17 cellular contexts compared by ENCODE assay signal in the genomic region with DNA sequence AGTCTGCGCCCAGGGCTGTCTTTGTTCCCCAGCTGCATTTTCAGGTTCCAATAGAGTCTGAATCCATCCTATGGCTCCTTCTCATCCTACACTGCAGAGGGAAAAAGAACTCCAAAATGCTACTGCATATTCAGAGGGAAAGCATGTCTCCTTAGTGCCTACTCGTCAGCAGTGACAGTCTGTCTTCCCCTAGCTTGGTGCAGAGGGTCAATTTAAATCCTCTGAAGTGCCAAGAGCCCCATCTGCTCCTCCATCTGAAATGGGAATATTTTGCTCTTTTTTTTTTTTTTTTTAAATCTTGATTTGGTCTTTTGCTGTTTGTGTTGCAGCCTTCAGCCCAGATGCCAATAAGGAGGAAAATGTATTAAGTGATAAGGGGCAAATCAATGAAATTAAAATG.
DNase-seq lines count a peak whose midpoint lies in the region; ATAC-seq lines count a peak whose summit lies in the region.
"Had no signal": no experiment of that assay in that cellular context is flagged by ENCODE, and none has a peak within 500 bp of the region (broad histone marks: within the 10 kb centered on the region; RNA-seq: fewer than 3 reads in every experiment).

No MANE protein-coding gene starts in this region.

- DNase-seq in DMS 273 (lab: John Stamatoyannopoulos, UW; ENCODE audit: unreplicated experiment) (peak; percentile 47), DMS 273 treated with DMSO at 0.1 percent for 48 hours (lab: John Stamatoyannopoulos, UW) (no peak), NCI-H1694 treated with DMSO at 0.1 percent for 48 hours (lab: John Stamatoyannopoulos, UW) (peak; percentile 86), NCI-H446 treated with DMSO at 0.1 percent for 48 hours (lab: John Stamatoyannopoulos, UW) (peak; percentile 48), cerebellar cortex (ENCODE audit: low spot score) (peak; percentile 66), SHP77 treated with DMSO at 0.1 percent for 48 hours (lab: John Stamatoyannopoulos, UW) (no peak)
- DNase-seq: AML-193; Caco-2; CD4-positive, alpha-beta T cell; DMS53; DND-41; EL; GM23248; IMR-90 had no signal

- no peak for ATAC-seq in GM21723 (IDR thresholded peaks at IDR 0.05; ENCODE audit: unreplicated experiment)
- ATAC-seq in HG02970 (IDR thresholded peaks at IDR 0.05; ENCODE audit: low FRiP score, unreplicated experiment): no peak
- ATAC-seq: A549 had no signal

Comparison
In these comparisons a context has a peak if more than half of its experiments do, and no peak if none do; other contexts are left out.
1. DNase-seq: peak in DMS 273 (single experiment), NCI-H1694 treated with DMSO at 0.1 percent for 48 hours (single experiment), NCI-H446 treated with DMSO at 0.1 percent for 48 hours (single experiment) and cerebellar cortex (single experiment); none in DMS 273 treated with DMSO at 0.1 percent for 48 hours (single experiment) and SHP77 treated with DMSO at 0.1 percent for 48 hours (single experiment).